Comparison of ENCODE assay signal across 1 cellular context in the genomic region with DNA sequence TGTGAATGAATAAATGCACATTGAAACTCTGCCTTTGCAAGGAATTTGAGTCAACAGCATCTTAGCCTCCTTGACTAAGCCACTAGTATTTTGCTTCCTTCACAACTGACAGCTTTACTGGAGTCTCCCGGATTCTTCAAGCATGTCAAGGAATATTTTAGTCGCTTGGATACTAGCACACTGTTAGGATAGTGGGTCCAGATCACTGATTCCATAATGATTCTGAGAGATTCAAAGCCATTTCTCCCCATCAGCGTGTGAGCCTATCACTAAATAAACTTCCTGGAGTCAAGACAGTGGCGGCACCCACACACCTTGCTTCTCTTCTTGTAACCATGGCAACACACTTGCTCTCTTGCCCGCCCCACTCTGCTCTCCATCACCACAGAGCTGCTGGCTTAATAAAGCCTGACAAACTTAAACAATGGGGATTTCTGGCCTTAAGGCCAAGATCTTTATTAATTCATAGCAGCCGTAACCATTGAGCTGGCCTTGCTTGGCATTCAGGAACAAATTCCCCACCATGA.
TF ChIP-seq lines count a peak whose summit lies in the region.

No MANE protein-coding gene starts in this region.

TF ChIP-seq in GM23338, 12 proteins besides CTCF, POLR2A, EP300 and RAD21:
- no peak for TF ChIP-seq ZNF462 (CRISPR knock-in tag; IDR thresholded peaks at IDR 0.05)
TF ChIP-seq in GM23338: peak in this region for 0.
